16 cellular contexts compared by ENCODE assay signal in the genomic region with DNA sequence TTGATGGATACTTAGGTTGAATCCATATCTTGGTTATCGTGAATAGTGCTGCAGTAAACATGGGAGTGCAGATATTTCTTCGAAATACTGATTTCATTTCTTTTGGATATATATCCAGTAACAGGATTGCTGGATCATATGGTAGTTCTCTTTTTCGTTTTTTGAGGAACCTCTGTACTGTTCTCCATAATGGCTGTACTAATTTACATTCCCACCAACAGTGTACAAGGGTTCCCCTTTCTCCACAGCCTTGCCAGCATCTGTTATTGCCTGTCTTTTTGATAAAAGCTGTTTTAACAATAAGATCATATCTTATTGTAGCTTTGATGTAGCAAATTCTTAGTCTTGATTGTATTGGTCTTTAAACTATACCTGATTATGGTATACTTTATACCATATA. TPM values are rescaled to one million over a fixed set of nuclear protein-coding genes. Genes with fewer than 3 reads are reported as not detected.
A peak's percentile ranks its signal among the peaks of the same experiment; 100 is the strongest.
DNase-seq lines count a peak whose midpoint lies in the region; ATAC-seq and TF ChIP-seq lines count a peak whose summit lies in the region.
"Had no signal": no experiment of that assay in that cellular context is flagged by ENCODE, and none has a peak within 500 bp of the region (broad histone marks: within the 10 kb centered on the region; RNA-seq: fewer than 3 reads in every experiment).

No MANE protein-coding gene starts in this region.

- H3K27ac ChIP-seq in CD4-positive, alpha-beta T cell (ENCODE audit: low read depth, low read length): no peak overlapping the region

- H3K9me3 ChIP-seq in CD4-positive, alpha-beta T cell (ENCODE audit: control insufficient read depth, low read length): no peaks in the 10 kb centered on the region
- H3K9me3 ChIP-seq: BE2C, esophagus squamous epithelium had no signal

- in situ Hi-C loops in KBM-7 (cut with MboI; ENCODE audit: low pct_unique_long_range_greater_than_20kb, low sequenced_read_pairs): no loop called here

- peak overlapping the region; percentile 60 for H3K27ac Mint-ChIP-seq in CD4-positive, alpha-beta T cell
- peak overlapping the region; percentile 85 to 94 for H3K27ac Mint-ChIP-seq in natural killer cell
- H3K27ac Mint-ChIP-seq in stimulated activated naive CD8-positive, alpha-beta T cell treated with anti-CD3 and anti-CD28 coated beads, Interleukin-15, amount 100 ng/mL, for 72 hours: peak overlapping the region in 1 of 2 donors; percentile 67

- no peaks in the 10 kb centered on the region for H3K27me3 ChIP-seq in CD4-positive, alpha-beta T cell (ENCODE audit: control insufficient read depth, insufficient read depth, low read length)
- H3K27me3 ChIP-seq: BE2C, esophagus squamous epithelium had no signal

- intact Hi-C loops in CD4-positive, alpha-beta T cell (cut with DNase I, micrococcal nuclease): loop anchor here (1.0 to 2.0 kb wide), 2 partner anchors 15 to 16 kb away; no protein-coding TSS in a partner anchor
- intact Hi-C loops in natural killer cell (cut with micrococcal nuclease): loop anchor here (1.0 kb wide), 1 partner anchor 19 kb away; no protein-coding TSS in a partner anchor

- CTCF ChIA-PET in CD4-positive, alpha-beta T cell (lab: Charles Lee): interaction anchor here (1.1 to 1.6 kb wide), 4 partner anchors 12 to 54 kb away, joined by 3 to 5 read pairs (median 4); no protein-coding TSS in a partner anchor

- no peaks in the 10 kb centered on the region for H3K9me3 Mint-ChIP-seq in CD4-positive, alpha-beta T cell
- H3K9me3 Mint-ChIP-seq in natural killer cell: no peaks in the 10 kb centered on the region
- H3K9me3 Mint-ChIP-seq in stimulated activated naive CD8-positive, alpha-beta T cell treated with anti-CD3 and anti-CD28 coated beads, Interleukin-15, amount 100 ng/mL, for 72 hours: peaks cover 9 to 14% of the 10 kb centered on the region in 2 donors

- TF ChIP-seq CTCF in CD4-positive, alpha-beta T cell (IDR thresholded peaks at IDR 0.05): no peak
- TF ChIP-seq CTCF in natural killer cell (IDR thresholded peaks at IDR 0.05): no peak

- peaks cover 77% of the 10 kb centered on the region for H3K4me1 Mint-ChIP-seq in CD4-positive, alpha-beta T cell (ENCODE audit: low read depth)
- peaks cover 58 to 61% of the 10 kb centered on the region in 2 donors for H3K4me1 Mint-ChIP-seq in natural killer cell
- peaks cover 59% of the 10 kb centered on the region for H3K4me1 Mint-ChIP-seq in stimulated activated naive CD8-positive, alpha-beta T cell treated with anti-CD3 and anti-CD28 coated beads, Interleukin-15, amount 100 ng/mL, for 72 hours

- H3K27me3 Mint-ChIP-seq in CD4-positive, alpha-beta T cell: no peaks in the 10 kb centered on the region
- H3K27me3 Mint-ChIP-seq in natural killer cell (ENCODE audit: low read depth in 2 of 2): no peaks in the 10 kb centered on the region
- no peaks in the 10 kb centered on the region for H3K27me3 Mint-ChIP-seq in stimulated activated naive CD8-positive, alpha-beta T cell treated with anti-CD3 and anti-CD28 coated beads, Interleukin-15, amount 100 ng/mL, for 72 hours
- H3K27me3 Mint-ChIP-seq: naive B cell had no signal

- POLR2A ChIA-PET in CD4-positive, alpha-beta T cell (lab: Charles Lee): interaction anchor here (0.9 to 2.7 kb wide), 2 partner anchors 9 to 18 kb away, joined by 3 to 14 read pairs; no protein-coding TSS in a partner anchor

- no peak overlapping the region for H3K4me3 Mint-ChIP-seq in CD4-positive, alpha-beta T cell
- no peak overlapping the region for H3K4me3 Mint-ChIP-seq in natural killer cell
- H3K4me3 Mint-ChIP-seq in stimulated activated naive CD8-positive, alpha-beta T cell treated with anti-CD3 and anti-CD28 coated beads, Interleukin-15, amount 100 ng/mL, for 72 hours: no peak overlapping the region

- peaks cover 19% of the 10 kb centered on the region for H3K36me3 Mint-ChIP-seq in CD4-positive, alpha-beta T cell (ENCODE audit: low read depth)
- H3K36me3 Mint-ChIP-seq in natural killer cell: no peaks in the 10 kb centered on the region

- ATAC-seq in CD4-positive, alpha-beta T cell (ENCODE audit: poor library complexity): no peak
- no peak for ATAC-seq in natural killer cell
- no peak for ATAC-seq in stimulated activated naive CD8-positive, alpha-beta T cell treated with anti-CD3 and anti-CD28 coated beads, Interleukin-15, Interleukin-2, amounts not matched to agents 100 U/mL and 50 U/mL, for 24 hours
- ATAC-seq in stimulated activated naive CD8-positive, alpha-beta T cell treated with anti-CD3 and anti-CD28 coated beads, Interleukin-15, amount 100 ng/mL, for 72 hours: no peak

- DNase-seq in CD4-positive, alpha-beta T cell: no peak
- DNase-seq in KBM-7 (peak; percentile 65), SIG-M5 (lab: John Stamatoyannopoulos, UW) (peak; percentile 4), natural killer cell (no peak), NCI-H1694 treated with DMSO at 0.1 percent for 48 hours (lab: John Stamatoyannopoulos, UW) (no peak)
- DNase-seq in stimulated activated naive CD8-positive, alpha-beta T cell treated with anti-CD3 and anti-CD28 coated beads, Interleukin-15, Interleukin-2, amounts not matched to agents 100 U/mL and 50 U/mL, for 24 hours: no peak
- DNase-seq in stimulated activated naive CD8-positive, alpha-beta T cell treated with anti-CD3 and anti-CD28 coated beads, Interleukin-15, amount 100 ng/mL, for 72 hours: no peak
- DNase-seq: BE2C; DMS153; esophagus squamous epithelium; H7; mammary epithelial cell; naive B cell; NCI-H146; NCI-H2227 treated with DMSO at 0.1 percent for 48 hours; stimulated activated CD4-positive, alpha-beta T cell treated with anti-CD3 and anti-CD28 coated beads, Interleukin-4, amount 100 ng/mL, for 24 hours had no signal

RNA-seq across cellular contexts. Expression of gene ZNRF2, which starts 45.3 kb away (rescaled TPM):
- total RNA-seq in CD4-positive, alpha-beta T cell: 10 to 100 TPM; 20.4 to 23.6 TPM
- total RNA-seq in natural killer cell: 10 to 100 TPM; 35.0 to 43.7 (median 36.3) TPM

Comparison
In these comparisons a context has a peak if more than half of its experiments do, and no peak if none do; other contexts are left out.
1. DNase-seq: peak in KBM-7 (single experiment) and SIG-M5 (single experiment); none in CD4-positive, alpha-beta T cell (0 of 10), natural killer cell (single experiment), stimulated activated naive CD8-positive, alpha-beta T cell treated with anti-CD3 and anti-CD28 coated beads, Interleukin-15, Interleukin-2, amounts not matched to agents 100 U/mL and 50 U/mL, for 24 hours (single experiment), NCI-H1694 treated with DMSO at 0.1 percent for 48 hours (single experiment) and stimulated activated naive CD8-positive, alpha-beta T cell treated with anti-CD3 and anti-CD28 coated beads, Interleukin-15, amount 100 ng/mL, for 72 hours (0 of 2).